In the genomic region with DNA sequence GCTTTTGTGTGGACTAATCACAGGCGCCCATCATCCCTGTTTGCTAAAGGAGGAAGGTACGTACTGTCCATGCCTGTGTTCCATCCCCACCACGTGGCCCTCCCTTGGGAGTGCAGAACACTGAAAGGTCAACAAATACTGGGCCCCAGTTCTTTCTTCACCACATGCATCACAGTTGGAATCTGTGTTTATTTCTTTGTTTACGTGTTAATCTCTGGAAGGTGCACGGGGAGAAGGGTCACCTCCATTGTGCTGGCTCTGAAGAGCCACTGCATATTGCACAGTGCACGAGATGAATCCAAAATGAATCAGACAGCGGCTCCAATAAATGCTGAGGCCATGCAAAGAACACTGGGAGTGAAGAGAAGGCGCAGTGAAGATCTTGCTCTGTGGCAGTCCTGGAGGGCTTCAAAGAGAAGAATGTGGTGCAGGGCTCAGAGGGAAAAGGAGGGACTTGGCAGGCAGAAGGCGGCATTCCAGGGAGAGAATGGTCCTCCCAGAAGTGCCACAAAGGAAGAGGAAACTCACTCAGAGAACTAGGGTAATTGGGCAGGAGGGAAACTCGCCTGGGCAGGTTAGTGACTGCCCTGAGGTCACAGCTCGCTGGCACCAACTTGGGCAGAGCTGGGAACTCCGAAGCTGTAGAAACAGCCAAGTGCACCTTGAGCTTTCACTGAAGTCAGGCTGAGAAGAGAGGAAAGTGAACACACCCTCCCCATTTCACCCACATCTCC, we compare ENCODE assay signal across 1 cellular context.
TF ChIP-seq lines count a peak whose summit lies in the region.

No MANE protein-coding gene starts in this region.

TF ChIP-seq in HepG2, 621 proteins besides CTCF, POLR2A, EP300 and RAD21 (continued from another document and continues in another):
- TF ChIP-seq CC2D1A (CRISPR knock-in tag; IDR thresholded peaks at IDR 0.05) (no peak), FOSL2 (CRISPR knock-in tag; IDR thresholded peaks at IDR 0.05) (peak; percentile 71), SOX13 (IDR thresholded peaks at IDR 0.05) (0 out of 2 replicates have a peak, but pooled peaks have one; percentile 55), SOX13 (CRISPR knock-in tag; conservative IDR thresholded peaks at IDR 0.05 in 1 of 2, IDR thresholded peaks at IDR 0.05 in 1 of 2) (peak in 1 of 2 experiments; percentile 72; a peak in 2 of 4 replicates), CREB1 (IDR thresholded peaks at IDR 0.05) (no peak), CREB1 (CRISPR knock-in tag; IDR thresholded peaks at IDR 0.05) (no peak), ATRX (CRISPR knock-in tag; IDR thresholded peaks at IDR 0.05; ENCODE audit: borderline replicate concordance) (no peak), RCOR2 (CRISPR knock-in tag; IDR thresholded peaks at IDR 0.05) (0 out of 2 replicates have a peak, but pooled peaks have one; percentile 40), NCOA1 (CRISPR knock-in tag; IDR thresholded peaks at IDR 0.05) (no peak), ZNF331 (CRISPR knock-in tag; IDR thresholded peaks at IDR 0.05) (peak; percentile 80), SP2 (CRISPR knock-in tag; IDR thresholded peaks at IDR 0.05) (no peak), KLF6 (CRISPR knock-in tag; IDR thresholded peaks at IDR 0.05) (peak; percentile 84; the same call in 1 of the 2 replicates), ZNF781 (CRISPR knock-in tag; IDR thresholded peaks at IDR 0.05; ENCODE audit: borderline replicate concordance, not compliant biosample characterization) (no peak), ATF6 (CRISPR knock-in tag; conservative IDR thresholded peaks at IDR 0.05) (no peak), TGIF2 (CRISPR knock-in tag; IDR thresholded peaks at IDR 0.05) (peak; percentile 80; the same call in 1 of the 2 replicates), RNF2 (conservative IDR thresholded peaks at IDR 0.05; ENCODE audit: low read depth) (0 out of 2 replicates have a peak, but pooled peaks have one; percentile 51), ZFP36L1 (CRISPR knock-in tag; IDR thresholded peaks at IDR 0.05) (0 out of 2 replicates have a peak, but pooled peaks have one; percentile 47), GPN1 (CRISPR knock-in tag; IDR thresholded peaks at IDR 0.05; ENCODE audit: borderline replicate concordance) (no peak), SALL1 (CRISPR knock-in tag; IDR thresholded peaks at IDR 0.05) (peak; percentile 84), ZNF563 (CRISPR knock-in tag; IDR thresholded peaks at IDR 0.05) (0 out of 2 replicates have a peak, but pooled peaks have one; percentile 46), ZNF263 (CRISPR knock-in tag; IDR thresholded peaks at IDR 0.05) (peak; percentile 68), ZNF891 (CRISPR knock-in tag; IDR thresholded peaks at IDR 0.05) (no peak), HINFP (CRISPR knock-in tag; IDR thresholded peaks at IDR 0.05; ENCODE audit: low read depth) (peak; percentile 23; the same call in 1 of the 2 replicates), SKI (IDR thresholded peaks at IDR 0.05; ENCODE audit: partially characterized antibody) (no peak), CEBPB (IDR thresholded peaks at IDR 0.05; ENCODE audit: borderline replicate concordance, low read depth, low read length) (peak; percentile 22; the same call in 1 of the 2 replicates), BORCS8-MEF2B (CRISPR knock-in tag; IDR thresholded peaks at IDR 0.05) (0 out of 2 replicates have a peak, but pooled peaks have one; percentile 12), RBM22 (optimal IDR thresholded peaks at IDR 0.05; ENCODE audit: low read length) (no peak), SMARCE1 (IDR thresholded peaks at IDR 0.05; ENCODE audit: borderline replicate concordance) (no peak), FOXA1 (IDR thresholded peaks at IDR 0.05) (no peak), FOXA1 (CRISPR knock-in tag; IDR thresholded peaks at IDR 0.05) (peak; percentile 72), ZNF629 (CRISPR knock-in tag; conservative IDR thresholded peaks at IDR 0.05) (no peak), ZSCAN9 (CRISPR knock-in tag; IDR thresholded peaks at IDR 0.05; ENCODE audit: borderline replicate concordance) (peak; percentile 92), DPF2 (CRISPR knock-in tag; IDR thresholded peaks at IDR 0.05; ENCODE audit: borderline replicate concordance, low read depth) (peak; percentile 21; the same call in 1 of the 2 replicates), SIX1 (CRISPR knock-in tag; IDR thresholded peaks at IDR 0.05; ENCODE audit: borderline replicate concordance) (peak; percentile 45; the same call in 1 of the 2 replicates), NFKB2 (CRISPR knock-in tag; IDR thresholded peaks at IDR 0.05; ENCODE audit: borderline replicate concordance) (no peak), FOXA3 (CRISPR knock-in tag; IDR thresholded peaks at IDR 0.05) (peak; percentile 89), ZNF768 (CRISPR knock-in tag; IDR thresholded peaks at IDR 0.05) (no peak)
- TF ChIP-seq, protein P1, sequence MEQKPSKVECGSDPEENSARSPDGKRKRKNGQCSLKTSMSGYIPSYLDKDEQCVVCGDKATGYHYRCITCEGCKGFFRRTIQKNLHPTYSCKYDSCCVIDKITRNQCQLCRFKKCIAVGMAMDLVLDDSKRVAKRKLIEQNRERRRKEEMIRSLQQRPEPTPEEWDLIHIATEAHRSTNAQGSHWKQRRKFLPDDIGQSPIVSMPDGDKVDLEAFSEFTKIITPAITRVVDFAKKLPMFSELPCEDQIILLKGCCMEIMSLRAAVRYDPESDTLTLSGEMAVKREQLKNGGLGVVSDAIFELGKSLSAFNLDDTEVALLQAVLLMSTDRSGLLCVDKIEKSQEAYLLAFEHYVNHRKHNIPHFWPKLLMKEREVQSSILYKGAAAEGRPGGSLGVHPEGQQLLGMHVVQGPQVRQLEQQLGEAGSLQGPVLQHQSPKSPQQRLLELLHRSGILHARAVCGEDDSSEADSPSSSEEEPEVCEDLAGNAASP (CRISPR knock-in tag; IDR thresholded peaks at IDR 0.05; ENCODE audit: borderline replicate concordance), result peak; percentile 49; the same call in 1 of the 2 replicates
- TF ChIP-seq, protein P2, sequence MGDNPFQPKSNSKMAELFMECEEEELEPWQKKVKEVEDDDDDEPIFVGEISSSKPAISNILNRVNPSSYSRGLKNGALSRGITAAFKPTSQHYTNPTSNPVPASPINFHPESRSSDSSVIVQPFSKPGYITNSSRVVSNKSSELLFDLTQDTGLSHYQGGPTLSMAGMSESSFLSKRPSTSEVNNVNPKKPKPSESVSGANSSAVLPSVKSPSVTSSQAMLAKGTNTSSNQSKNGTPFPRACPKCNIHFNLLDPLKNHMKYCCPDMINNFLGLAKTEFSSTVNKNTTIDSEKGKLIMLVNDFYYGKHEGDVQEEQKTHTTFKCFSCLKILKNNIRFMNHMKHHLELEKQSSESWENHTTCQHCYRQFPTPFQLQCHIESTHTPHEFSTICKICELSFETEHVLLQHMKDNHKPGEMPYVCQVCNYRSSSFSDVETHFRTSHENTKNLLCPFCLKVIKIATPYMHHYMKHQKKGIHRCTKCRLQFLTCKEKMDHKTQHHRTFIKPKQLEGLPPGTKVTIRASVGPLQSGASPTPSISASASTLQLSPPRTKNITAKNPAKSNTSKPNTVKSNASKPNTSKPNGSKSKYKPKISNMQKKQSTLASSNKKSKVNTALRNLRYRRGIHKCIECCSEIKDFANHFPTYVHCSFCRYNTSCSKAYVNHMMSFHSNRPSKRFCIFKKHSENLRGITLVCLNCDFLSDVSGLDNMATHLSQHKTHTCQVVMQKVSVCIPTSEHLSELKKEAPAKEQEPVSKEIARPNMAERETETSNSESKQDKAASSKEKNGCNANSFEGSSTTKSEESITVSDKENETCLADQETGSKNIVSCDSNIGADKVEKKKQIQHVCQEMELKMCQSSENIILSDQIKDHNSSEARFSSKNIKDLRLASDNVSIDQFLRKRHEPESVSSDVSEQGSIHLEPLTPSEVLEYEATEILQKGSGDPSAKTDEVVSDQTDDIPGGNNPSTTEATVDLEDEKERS (CRISPR knock-in tag; IDR thresholded peaks at IDR 0.05), result 0 out of 2 replicates have a peak, but pooled peaks have one; percentile 48
- TF ChIP-seq, protein P3, sequence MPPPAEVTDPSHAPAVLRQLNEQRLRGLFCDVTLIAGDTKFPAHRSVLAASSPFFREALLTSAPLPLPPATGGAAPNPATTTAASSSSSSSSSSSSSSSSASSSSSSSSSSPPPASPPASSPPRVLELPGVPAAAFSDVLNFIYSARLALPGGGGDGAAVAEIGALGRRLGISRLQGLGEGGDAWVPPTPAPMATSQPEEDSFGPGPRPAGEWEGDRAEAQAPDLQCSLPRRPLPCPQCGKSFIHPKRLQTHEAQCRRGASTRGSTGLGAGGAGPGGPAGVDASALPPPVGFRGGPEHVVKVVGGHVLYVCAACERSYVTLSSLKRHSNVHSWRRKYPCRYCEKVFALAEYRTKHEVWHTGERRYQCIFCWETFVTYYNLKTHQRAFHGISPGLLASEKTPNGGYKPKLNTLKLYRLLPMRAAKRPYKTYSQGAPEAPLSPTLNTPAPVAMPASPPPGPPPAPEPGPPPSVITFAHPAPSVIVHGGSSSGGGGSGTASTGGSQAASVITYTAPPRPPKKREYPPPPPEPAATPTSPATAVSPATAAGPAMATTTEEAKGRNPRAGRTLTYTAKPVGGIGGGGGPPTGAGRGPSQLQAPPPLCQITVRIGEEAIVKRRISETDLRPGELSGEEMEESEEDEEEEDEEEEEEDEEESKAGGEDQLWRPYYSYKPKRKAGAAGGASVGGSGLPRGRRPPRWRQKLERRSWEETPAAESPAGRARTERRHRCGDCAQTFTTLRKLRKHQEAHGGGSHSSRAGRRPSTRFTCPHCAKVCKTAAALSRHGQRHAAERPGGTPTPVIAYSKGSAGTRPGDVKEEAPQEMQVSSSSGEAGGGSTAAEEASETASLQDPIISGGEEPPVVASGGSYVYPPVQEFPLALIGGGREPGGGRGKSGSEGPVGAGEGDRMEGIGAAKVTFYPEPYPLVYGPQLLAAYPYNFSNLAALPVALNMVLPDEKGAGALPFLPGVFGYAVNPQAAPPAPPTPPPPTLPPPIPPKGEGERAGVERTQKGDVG (CRISPR knock-in tag; IDR thresholded peaks at IDR 0.05; ENCODE audit: borderline replicate concordance), result no peak
- TF ChIP-seq, protein P4, sequence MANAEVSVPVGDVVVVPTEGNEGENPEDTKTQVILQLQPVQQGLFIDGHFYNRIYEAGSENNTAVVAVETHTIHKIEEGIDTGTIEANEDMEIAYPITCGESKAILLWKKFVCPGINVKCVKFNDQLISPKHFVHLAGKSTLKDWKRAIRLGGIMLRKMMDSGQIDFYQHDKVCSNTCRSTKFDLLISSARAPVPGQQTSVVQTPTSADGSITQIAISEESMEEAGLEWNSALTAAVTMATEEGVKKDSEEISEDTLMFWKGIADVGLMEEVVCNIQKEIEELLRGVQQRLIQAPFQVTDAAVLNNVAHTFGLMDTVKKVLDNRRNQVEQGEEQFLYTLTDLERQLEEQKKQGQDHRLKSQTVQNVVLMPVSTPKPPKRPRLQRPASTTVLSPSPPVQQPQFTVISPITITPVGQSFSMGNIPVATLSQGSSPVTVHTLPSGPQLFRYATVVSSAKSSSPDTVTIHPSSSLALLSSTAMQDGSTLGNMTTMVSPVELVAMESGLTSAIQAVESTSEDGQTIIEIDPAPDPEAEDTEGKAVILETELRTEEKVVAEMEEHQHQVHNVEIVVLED (CRISPR knock-in tag; IDR thresholded peaks at IDR 0.05; ENCODE audit: borderline replicate concordance), result peak; percentile 20; the same call in 1 of the 2 replicates
- TF ChIP-seq, protein P5, sequence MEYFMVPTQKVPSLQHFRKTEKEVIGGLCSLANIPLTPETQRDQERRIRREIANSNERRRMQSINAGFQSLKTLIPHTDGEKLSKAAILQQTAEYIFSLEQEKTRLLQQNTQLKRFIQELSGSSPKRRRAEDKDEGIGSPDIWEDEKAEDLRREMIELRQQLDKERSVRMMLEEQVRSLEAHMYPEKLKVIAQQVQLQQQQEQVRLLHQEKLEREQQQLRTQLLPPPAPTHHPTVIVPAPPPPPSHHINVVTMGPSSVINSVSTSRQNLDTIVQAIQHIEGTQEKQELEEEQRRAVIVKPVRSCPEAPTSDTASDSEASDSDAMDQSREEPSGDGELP (IDR thresholded peaks at IDR 0.05; ENCODE audit: borderline replicate concordance, low read depth), result no peak
- TF ChIP-seq, protein P6, sequence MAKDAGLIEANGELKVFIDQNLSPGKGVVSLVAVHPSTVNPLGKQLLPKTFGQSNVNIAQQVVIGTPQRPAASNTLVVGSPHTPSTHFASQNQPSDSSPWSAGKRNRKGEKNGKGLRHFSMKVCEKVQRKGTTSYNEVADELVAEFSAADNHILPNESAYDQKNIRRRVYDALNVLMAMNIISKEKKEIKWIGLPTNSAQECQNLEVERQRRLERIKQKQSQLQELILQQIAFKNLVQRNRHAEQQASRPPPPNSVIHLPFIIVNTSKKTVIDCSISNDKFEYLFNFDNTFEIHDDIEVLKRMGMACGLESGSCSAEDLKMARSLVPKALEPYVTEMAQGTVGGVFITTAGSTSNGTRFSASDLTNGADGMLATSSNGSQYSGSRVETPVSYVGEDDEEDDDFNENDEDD (CRISPR knock-in tag; IDR thresholded peaks at IDR 0.05; ENCODE audit: borderline replicate concordance), result peak; percentile 73; the same call in 1 of the 2 replicates
